ENCODE assay signal across 8 cellular contexts in the genomic region with DNA sequence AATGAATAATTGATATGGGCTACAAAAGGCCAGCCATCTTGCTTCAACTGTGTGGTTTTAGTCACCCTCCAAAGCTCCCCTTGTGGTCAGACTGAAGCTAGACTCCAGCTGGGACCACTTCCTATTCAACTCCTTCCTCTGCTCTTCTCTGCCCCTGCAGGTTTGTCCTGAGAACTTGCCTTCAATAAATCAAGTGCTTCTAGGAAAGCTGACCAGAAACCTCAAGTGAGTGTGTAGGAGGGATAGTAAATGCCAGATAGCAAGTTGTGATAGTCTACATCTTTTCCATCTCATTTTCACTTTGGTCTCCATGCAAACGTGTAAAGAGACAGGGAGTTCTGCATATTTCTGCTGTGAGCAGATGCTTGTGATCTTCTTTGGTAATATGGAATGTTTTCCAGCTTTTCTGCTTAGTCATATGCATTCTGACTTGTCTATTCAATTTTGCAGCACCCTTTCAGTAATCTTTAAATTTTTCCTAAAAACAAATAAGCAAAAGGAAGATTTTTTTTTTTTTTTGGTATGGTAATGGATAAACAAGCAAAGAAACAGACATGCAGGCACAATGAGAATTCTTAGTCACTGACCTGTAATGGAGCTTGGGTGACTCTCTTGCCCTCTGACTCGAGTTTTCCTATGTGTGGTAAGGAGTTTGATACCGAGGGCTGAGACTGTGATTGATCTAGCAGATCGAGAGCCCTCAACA.
A peak's percentile ranks its signal among the peaks of the same experiment; 100 is the strongest.
DNase-seq lines count a peak whose midpoint lies in the region; ATAC-seq and TF ChIP-seq lines count a peak whose summit lies in the region.

No MANE protein-coding gene starts in this region.

- no peaks in the 10 kb centered on the region for H3K4me1 ChIP-seq in psoas muscle

- peak overlapping the region; percentile 48 for H3K4me3 Mint-ChIP-seq in glutamatergic neuron (ENCODE audit: unreplicated experiment)

- peaks cover 3% of the 10 kb centered on the region for H3K27me3 Mint-ChIP-seq in glutamatergic neuron (ENCODE audit: unreplicated experiment)

- H3K36me3 ChIP-seq in psoas muscle (ENCODE audit: insufficient read depth in 1 of 2, low read depth in 1 of 2) = no peaks in the 10 kb centered on the region

- ATAC-seq in HG03354 (IDR thresholded peaks at IDR 0.05; ENCODE audit: poor library complexity, severe bottlenecking, unreplicated experiment) = peak; percentile 93
- ATAC-seq in HG03521 (IDR thresholded peaks at IDR 0.05; ENCODE audit: unreplicated experiment) = no peak
- no peak for ATAC-seq in psoas muscle

- H3K4me3 ChIP-seq in psoas muscle = no peak overlapping the region

- H3K27me3 ChIP-seq in psoas muscle (ENCODE audit: insufficient read depth in 3 of 3, low read length in 2 of 3) = no peaks in the 10 kb centered on the region

- intact Hi-C loops in psoas muscle (cut with DNase I) = no loop called here

- peak; percentile 70 for DNase-seq in AG08395 (ENCODE audit: low spot score)
- peak; percentile 43 for DNase-seq in SHP77 treated with DMSO at 0.1 percent for 48 hours (lab: John Stamatoyannopoulos, UW)
- peak; percentile 27 for DNase-seq in glutamatergic neuron
- DNase-seq in OCI-M2 (lab: John Stamatoyannopoulos, UW; ENCODE audit: unreplicated experiment) = no peak
- no peak for DNase-seq in substantia nigra (lab: John Stamatoyannopoulos, UW)
- DNase-seq in psoas muscle = no peak

- 46 to 59% (median 52%) methylated on average over 4 of the region's 4 CpGs for WGBS in psoas muscle, 3 donors

- no peaks in the 10 kb centered on the region for H3K36me3 Mint-ChIP-seq in glutamatergic neuron (ENCODE audit: unreplicated experiment)

- H3K4me1 Mint-ChIP-seq in glutamatergic neuron (ENCODE audit: low read depth, unreplicated experiment) = peaks cover 11% of the 10 kb centered on the region

- no peak overlapping the region for H3K27ac Mint-ChIP-seq in glutamatergic neuron (ENCODE audit: unreplicated experiment)

- H3K9me3 ChIP-seq in psoas muscle = no peaks in the 10 kb centered on the region

- peaks cover 2% of the 10 kb centered on the region for H3K9me3 Mint-ChIP-seq in glutamatergic neuron (ENCODE audit: unreplicated experiment)

- H3K27ac ChIP-seq in substantia nigra (ENCODE audit: low read depth, low read length, poor library complexity, severe bottlenecking) (no peak overlapping the region), psoas muscle (no peak overlapping the region)

- TF ChIP-seq CTCF in glutamatergic neuron (IDR thresholded peaks at IDR 0.05; ENCODE audit: partially characterized antibody, unreplicated experiment) = peak; percentile 58
- no peak for TF ChIP-seq CTCF in psoas muscle (IDR thresholded peaks at IDR 0.05)

Comparison
In these comparisons a context has a peak if more than half of its experiments do, and no peak if none do; other contexts are left out.
1. DNase-seq: peak in AG08395 (single experiment), SHP77 treated with DMSO at 0.1 percent for 48 hours (single experiment) and glutamatergic neuron (single experiment); none in OCI-M2 (single experiment), substantia nigra (0 of 49) and psoas muscle (0 of 2).